ENCODE assay signal across 8 cellular contexts in genomic region chr4:40205259-40206198, GRCh38. TPM values are rescaled to one million over a fixed set of nuclear protein-coding genes. Genes with fewer than 3 reads are reported as not detected.
A peak's percentile ranks its signal among the peaks of the same experiment; 100 is the strongest.
DNase-seq lines count a peak whose midpoint lies in the region; ATAC-seq and TF ChIP-seq lines count a peak whose summit lies in the region.

No MANE protein-coding gene starts in this region.

- H4K20me1 ChIP-seq in Loucy (ENCODE audit: insufficient read depth, low read length, poor library complexity, severe bottlenecking): peaks cover 88% of the 10 kb centered on the region

- TF ChIP-seq EP300 in upper lobe of left lung (IDR thresholded peaks at IDR 0.05): no peak

- DNase-seq in caudate nucleus (lab: John Stamatoyannopoulos, UW) (peak in 2 of 61 donors; percentile 24 to 55), upper lobe of left lung (peak in 1 of 2 donors; percentile 40), DMS79 treated with DMSO at 0.1 percent for 48 hours (lab: John Stamatoyannopoulos, UW) (no peak)
- DNase-seq in NK-92 treated with Interleukin-12 subunit alpha and Interleukin-12 subunit beta, amount 100 ng/mL, for 24 hours (lab: John Stamatoyannopoulos, UW): no peak
- no peak for DNase-seq in stimulated activated CD4-positive, alpha-beta T cell treated with anti-CD3 and anti-CD28 coated beads, Interleukin-15, amount 100 ng/mL, for 24 hours

- TF ChIP-seq CTCF in Loucy (conservative IDR thresholded peaks at IDR 0.05; ENCODE audit: low read length): no peak
- no peak for TF ChIP-seq CTCF in upper lobe of left lung (IDR thresholded peaks at IDR 0.05)

- H3K27ac ChIP-seq in caudate nucleus (ENCODE audit: low read depth, low read length) (peak overlapping the region; percentile 64), upper lobe of left lung (peak overlapping the region; percentile 52 to 76 (median 72))

- 58 to 62% methylated on average over 6 of the region's 6 CpGs for WGBS in upper lobe of left lung, 2 donors

- peak overlapping the region; percentile 96 for H3K4me2 ChIP-seq in Loucy (ENCODE audit: low read depth, low read length, poor library complexity, severe bottlenecking)

- TF ChIP-seq POLR2A in upper lobe of left lung (IDR thresholded peaks at IDR 0.05): peak in 1 of 4 donors; percentile 57

- H2AFZ ChIP-seq in Loucy (ENCODE audit: low read length): no peak overlapping the region

- H3F3A ChIP-seq in Loucy (ENCODE audit: low read depth): peaks cover 23% of the 10 kb centered on the region

- peaks cover 100% of the 10 kb centered on the region for H3K79me2 ChIP-seq in Loucy (ENCODE audit: insufficient read depth, low read length)

- peak; percentile 50 for ATAC-seq in GM18508 (IDR thresholded peaks at IDR 0.05; ENCODE audit: insufficient read depth, unreplicated experiment)
- peak; percentile 64 for ATAC-seq in GM21737 (IDR thresholded peaks at IDR 0.05; ENCODE audit: unreplicated experiment)
- peak; percentile 65 to 81 for ATAC-seq in upper lobe of left lung (ENCODE audit: low FRiP score in 2 of 2)

- H3K9me2 ChIP-seq in Loucy (replicated peaks; ENCODE audit: low read depth, low read length): no peaks in the 10 kb centered on the region

- H3K4me3 ChIP-seq in Loucy (ENCODE audit: low read length, poor library complexity, severe bottlenecking) (peak overlapping the region; percentile 96), upper lobe of left lung (no peak overlapping the region)

- H3K4me1 ChIP-seq in Loucy (ENCODE audit: insufficient read depth, low read length, poor library complexity, severe bottlenecking): peaks cover 60% of the 10 kb centered on the region
- H3K4me1 ChIP-seq in upper lobe of left lung: peaks cover 0 to 11% (median 0%) of the 10 kb centered on the region in 4 donors

- peak overlapping the region; percentile 96 for H3K9ac ChIP-seq in Loucy (ENCODE audit: low read depth, low read length, poor library complexity, severe bottlenecking)

- H3K36me3 ChIP-seq in Loucy (ENCODE audit: insufficient read depth, low read length) (peaks cover 60% of the 10 kb centered on the region), upper lobe of left lung (no peaks in the 10 kb centered on the region)

- no peaks in the 10 kb centered on the region for H3K27me3 ChIP-seq in Loucy (ENCODE audit: insufficient read depth, low read length, poor library complexity, severe bottlenecking)
- H3K27me3 ChIP-seq in upper lobe of left lung: no peaks in the 10 kb centered on the region

- H3K9me3 ChIP-seq in Loucy (ENCODE audit: insufficient read depth, low read depth, low read length) (no peaks in the 10 kb centered on the region), upper lobe of left lung (no peaks in the 10 kb centered on the region)

RNA-seq across cellular contexts. Expression of gene RHOH, which starts 8.7 kb away (rescaled TPM):
- total RNA-seq in upper lobe of left lung: 10 to 100 TPM in 3 of 6 donors, 1 to 10 TPM in 3; 5.5 to 19.9 (median 8.4) TPM
